9 cellular contexts compared by ENCODE assay signal in the genomic region with DNA sequence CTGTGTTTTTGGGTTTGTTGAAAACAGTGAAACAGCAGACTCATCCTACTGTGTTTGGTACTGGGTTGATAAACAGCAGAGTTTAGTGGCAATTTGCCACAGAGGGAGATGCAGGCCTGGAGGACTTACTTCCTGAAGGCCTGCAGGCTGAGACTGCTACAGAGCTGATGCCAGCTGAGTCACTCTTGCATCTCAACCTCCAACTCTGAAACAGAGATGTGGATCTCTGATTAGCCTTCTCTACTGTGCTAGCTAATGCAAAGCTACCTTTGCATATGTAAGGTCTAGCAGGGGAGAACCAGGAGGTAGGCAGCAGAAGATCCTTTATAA. TPM values are rescaled to one million over a fixed set of nuclear protein-coding genes. Genes with fewer than 3 reads are reported as not detected.
DNase-seq lines count a peak whose midpoint lies in the region; ATAC-seq, FAIRE-seq and TF ChIP-seq lines count a peak whose summit lies in the region.
"Had no signal": no experiment of that assay in that cellular context is flagged by ENCODE, and none has a peak within 500 bp of the region (broad histone marks: within the 10 kb centered on the region; RNA-seq: fewer than 3 reads in every experiment).

No MANE protein-coding gene starts in this region.

- TF ChIP-seq RAD21 in HepG2 (CRISPR knock-in tag; IDR thresholded peaks at IDR 0.05) = no peak

- intact Hi-C loops in HepG2 (cut with micrococcal nuclease; ENCODE audit: unreplicated experiment) = no loop called here

- no peaks in the 10 kb centered on the region for H3K9me3 ChIP-seq in HepG2 (ENCODE audit: low read length)
- H3K9me3 ChIP-seq: BLaER1 treated with 17β-estradiol and CSF1 and Interleukin-3, amounts not matched to agents 10 nM and 100 nM had no signal

- no peak overlapping the region for H3K27ac ChIP-seq in HepG2 (ENCODE audit: extremely low read length, insufficient read depth, low read length)

- BruUV-seq in HepG2 (replicated peaks; lab: Mats Ljungman, UMichigan) = no TSS peak

- TF ChIP-seq CTCF in astrocyte of the spinal cord (IDR thresholded peaks at IDR 0.05; ENCODE audit: low read depth, low read length) (no peak), HepG2 (CRISPR knock-in tag; IDR thresholded peaks at IDR 0.05) (no peak)

- no peaks in the 10 kb centered on the region; a peak in 1 of 5 replicates for H3K36me3 ChIP-seq in HepG2 (replicated peaks in 1 of 2; ENCODE audit: control insufficient read depth in 1 of 2, insufficient read depth in 2 of 2, low read length in 2 of 2)

- ATAC-seq in HepG2 = no peak
- no peak for ATAC-seq in GM18505 (IDR thresholded peaks at IDR 0.05; ENCODE audit: unreplicated experiment)
- no peak for ATAC-seq in GM18520 (IDR thresholded peaks at IDR 0.05; ENCODE audit: unreplicated experiment)

- POLR2A ChIA-PET in HepG2 (lab: Yijun Ruan, JAX) = no interaction called here

- CTCF ChIA-PET in HepG2 (lab: Yijun Ruan, JAX; ENCODE audit: low intra/inter-chr PET ratio, low total read pairs) = no interaction called here

- H3K4me2 ChIP-seq in HepG2 (ENCODE audit: low read depth, low read length) = no peak overlapping the region

- in situ Hi-C loops in astrocyte of the spinal cord (cut with HindIII; ENCODE audit: low sequenced_read_pairs) (no loop called here), HepG2 (cut with HindIII; ENCODE audit: extremely low pct_ligation_motif_present, low pct_unique_long_range_greater_than_20kb) (no loop called here)

- TF ChIP-seq POLR2A in HepG2 (IDR thresholded peaks at IDR 0.05; ENCODE audit: insufficient read depth in 1 of 2, low read depth in 2 of 2, low read length in 2 of 2) (no peak), GM18505 (IDR thresholded peaks at IDR 0.05; ENCODE audit: borderline replicate concordance, extremely low read depth, insufficient read depth, insufficient read length) (no peak)

- peaks cover 17% of the 10 kb centered on the region for H3K4me1 ChIP-seq in HepG2 (ENCODE audit: insufficient read depth, low read length)

- no peak overlapping the region for H2AFZ ChIP-seq in HepG2 (ENCODE audit: low read length)

- H3K9ac ChIP-seq in HepG2 (ENCODE audit: insufficient read depth, low read depth, low read length) = no peak overlapping the region

- no peaks in the 10 kb centered on the region for H3K27me3 ChIP-seq in HepG2 (ENCODE audit: control insufficient read depth in 1 of 2, insufficient read depth in 2 of 2, low read length in 2 of 2)
- H3K27me3 ChIP-seq: BLaER1 treated with 17β-estradiol and CSF1 and Interleukin-3, amounts not matched to agents 10 nM and 100 nM had no signal

- DNase-seq in NCI-H2227 (lab: John Stamatoyannopoulos, UW; ENCODE audit: unreplicated experiment) (peak; percentile 5), NCI-H2227 treated with DMSO at 0.1 percent for 48 hours (lab: John Stamatoyannopoulos, UW) (no peak), MV-4-11 (lab: John Stamatoyannopoulos, UW) (peak; percentile 52), astrocyte of the spinal cord (ENCODE audit: low read depth, low spot score) (peak; percentile 89), HepG2 (ENCODE audit: low spot score) (no peak), mesenteric fat pad (ENCODE audit: low spot score) (no peak)

- TF ChIP-seq EP300 in HepG2 (IDR thresholded peaks at IDR 0.05; ENCODE audit: low read depth in 2 of 2, low read length in 2 of 2) = no peak
- no peak for TF ChIP-seq EP300 in HepG2 (CRISPR knock-in tag; IDR thresholded peaks at IDR 0.05; ENCODE audit: borderline replicate concordance)

- H4K20me1 ChIP-seq in HepG2 (ENCODE audit: insufficient read depth, low read length) = no peaks in the 10 kb centered on the region

- FAIRE-seq in HepG2 (lab: Jason Lieb, UNC) = no peak

- no peaks in the 10 kb centered on the region for H3K79me2 ChIP-seq in HepG2 (ENCODE audit: insufficient read depth, low read length)

- H3K4me3 ChIP-seq in astrocyte of the spinal cord (ENCODE audit: low read depth, low read length) = no peak overlapping the region
- no peak overlapping the region for H3K4me3 ChIP-seq in HepG2 (replicated peaks in 1 of 3; ENCODE audit: insufficient read depth in 1 of 3, low read depth in 2 of 3, low read length in 3 of 3)
- H3K4me3 ChIP-seq: BLaER1 treated with 17β-estradiol and CSF1 and Interleukin-3, amounts not matched to agents 10 nM and 100 nM had no signal

TF ChIP-seq in HepG2, 621 proteins besides CTCF, POLR2A, EP300 and RAD21 (continues in another document):
- TF ChIP-seq FOSL2 (CRISPR knock-in tag; IDR thresholded peaks at IDR 0.05) = 0 out of 2 replicates have a peak, but pooled peaks have one; percentile 9

RNA-seq across cellular contexts. Expression of a gene that starts 14.3 kb away (rescaled TPM):
- total RNA-seq in HepG2 (2016; rRNA removed; fragmentation: Illumina TruSeq; extraction: Trizol) = 320 and 408 TPM in 2 replicates
- total RNA-seq in HepG2 (2016; cell fraction: cytosol; rRNA removed; fragmentation: Illumina TruSeq; extraction: Trizol; ENCODE audit: low read depth) = 159 and 171 TPM in 2 replicates
- 349 and 437 TPM in 2 replicates for total RNA-seq in HepG2 (2016; cell fraction: insoluble cytoplasmic fraction; rRNA removed; fragmentation: Illumina TruSeq; extraction: Trizol)
- total RNA-seq in HepG2 (2016; cell fraction: membrane; rRNA removed; fragmentation: Illumina TruSeq; extraction: Trizol) = 200 and 226 TPM in 2 replicates
- total RNA-seq in HepG2 (2016; cell fraction: nucleus; rRNA removed; fragmentation: Illumina TruSeq; extraction: Trizol) = 118 TPM in 2 replicates
- 209 and 260 TPM in 2 replicates for polyA plus RNA-seq in HepG2 (2011; rRNA removed)
- 224 and 232 TPM in 2 replicates for polyA plus RNA-seq in HepG2 (2011; cell fraction: cytosol; rRNA removed)
- polyA plus RNA-seq in HepG2 (2011; cell fraction: nucleus; rRNA removed) = 34.3 and 48.4 TPM in 2 replicates
- 196 and 279 TPM in 2 replicates for polyA plus RNA-seq in HepG2 (2012)
- polyA plus RNA-seq in HepG2 (2016; cell fraction: cytosol; fragmentation: Illumina TruSeq; extraction: Trizol; ENCODE audit: low read depth) = 199 and 242 TPM in 2 replicates
- polyA plus RNA-seq in HepG2 (2016; cell fraction: insoluble cytoplasmic fraction; fragmentation: Illumina TruSeq; extraction: Trizol; ENCODE audit: low read depth) = 446 and 519 TPM in 2 replicates
- 199 and 264 TPM in 2 replicates for polyA plus RNA-seq in HepG2 (2016; cell fraction: membrane; fragmentation: Illumina TruSeq; extraction: Trizol; ENCODE audit: low read depth)
- 242 and 264 TPM in 2 replicates for polyA plus RNA-seq in HepG2 (2016; cell fraction: nucleus; fragmentation: Illumina TruSeq; extraction: Trizol; ENCODE audit: insufficient read depth, low read depth)
- polyA minus RNA-seq in HepG2 (2011; rRNA and poly(A)+ RNA removed; ENCODE audit: low replicate concordance) = 36.3 and 59.5 TPM in 2 replicates
- polyA minus RNA-seq in HepG2 (2011; cell fraction: cytosol; rRNA and poly(A)+ RNA removed) = 41.8 and 56.3 TPM in 2 replicates
- 17.0 and 20.9 TPM in 2 replicates for polyA minus RNA-seq in HepG2 (2011; cell fraction: nucleus; rRNA and poly(A)+ RNA removed)
- total RNA-seq in mesenteric fat pad = 182 TPM

RNA-seq across cellular contexts. Expression of a gene that starts 20.6 kb away (rescaled TPM):
- total RNA-seq in HepG2 (2016; rRNA removed; fragmentation: Illumina TruSeq; extraction: Trizol) (20.0 and 26.2 TPM in 2 replicates), mesenteric fat pad (43.6 TPM)
- 8.0 and 8.6 TPM in 2 replicates for total RNA-seq in HepG2 (2016; cell fraction: cytosol; rRNA removed; fragmentation: Illumina TruSeq; extraction: Trizol; ENCODE audit: low read depth)
- 19.8 and 22.3 TPM in 2 replicates for total RNA-seq in HepG2 (2016; cell fraction: insoluble cytoplasmic fraction; rRNA removed; fragmentation: Illumina TruSeq; extraction: Trizol)
- 9.8 and 12.0 TPM in 2 replicates for total RNA-seq in HepG2 (2016; cell fraction: membrane; rRNA removed; fragmentation: Illumina TruSeq; extraction: Trizol)
- 62.9 and 67.9 TPM in 2 replicates for total RNA-seq in HepG2 (2016; cell fraction: nucleus; rRNA removed; fragmentation: Illumina TruSeq; extraction: Trizol)
- 12.4 and 12.7 TPM in 2 replicates for polyA plus RNA-seq in HepG2 (2011; rRNA removed)
- polyA plus RNA-seq in HepG2 (2011; cell fraction: cytosol; rRNA removed) = 9.4 and 11.0 TPM in 2 replicates
- polyA plus RNA-seq in HepG2 (2011; cell fraction: nucleus; rRNA removed) = 53.6 and 54.8 TPM in 2 replicates
- 18.6 and 21.2 TPM in 2 replicates for polyA plus RNA-seq in HepG2 (2012)
- polyA plus RNA-seq in HepG2 (2016; cell fraction: cytosol; fragmentation: Illumina TruSeq; extraction: Trizol; ENCODE audit: low read depth) = 1.8 and 2.3 TPM in 2 replicates
- polyA plus RNA-seq in HepG2 (2016; cell fraction: insoluble cytoplasmic fraction; fragmentation: Illumina TruSeq; extraction: Trizol; ENCODE audit: low read depth) = 14.1 and 14.7 TPM in 2 replicates
- polyA plus RNA-seq in HepG2 (2016; cell fraction: membrane; fragmentation: Illumina TruSeq; extraction: Trizol; ENCODE audit: low read depth) = 3.7 and 4.5 TPM in 2 replicates
- 53.1 and 68.2 TPM in 2 replicates for polyA plus RNA-seq in HepG2 (2016; cell fraction: nucleus; fragmentation: Illumina TruSeq; extraction: Trizol; ENCODE audit: insufficient read depth, low read depth)
- 54.0 and 71.0 TPM in 2 replicates for polyA minus RNA-seq in HepG2 (2011; rRNA and poly(A)+ RNA removed; ENCODE audit: low replicate concordance)
- 31.2 and 32.9 TPM in 2 replicates for polyA minus RNA-seq in HepG2 (2011; cell fraction: cytosol; rRNA and poly(A)+ RNA removed)
- polyA minus RNA-seq in HepG2 (2011; cell fraction: nucleus; rRNA and poly(A)+ RNA removed) = 121 and 138 TPM in 2 replicates

RNA-seq across cellular contexts. Expression of a gene that starts 56.3 kb away (rescaled TPM):
- 24.8 and 32.7 TPM in 2 replicates for total RNA-seq in HepG2 (2016; rRNA removed; fragmentation: Illumina TruSeq; extraction: Trizol)
- 9.0 and 10.7 TPM in 2 replicates for total RNA-seq in HepG2 (2016; cell fraction: cytosol; rRNA removed; fragmentation: Illumina TruSeq; extraction: Trizol; ENCODE audit: low read depth)
- total RNA-seq in HepG2 (2016; cell fraction: insoluble cytoplasmic fraction; rRNA removed; fragmentation: Illumina TruSeq; extraction: Trizol) = 24.4 and 32.2 TPM in 2 replicates
- total RNA-seq in HepG2 (2016; cell fraction: membrane; rRNA removed; fragmentation: Illumina TruSeq; extraction: Trizol) = 8.6 and 10.2 TPM in 2 replicates
- 51.5 and 55.7 TPM in 2 replicates for total RNA-seq in HepG2 (2016; cell fraction: nucleus; rRNA removed; fragmentation: Illumina TruSeq; extraction: Trizol)
- 14.7 and 15.1 TPM in 2 replicates for polyA plus RNA-seq in HepG2 (2011; rRNA removed)
- polyA plus RNA-seq in HepG2 (2011; cell fraction: cytosol; rRNA removed) = 6.3 and 10.9 TPM in 2 replicates
- 22.7 and 27.7 TPM in 2 replicates for polyA plus RNA-seq in HepG2 (2011; cell fraction: nucleus; rRNA removed)
- 14.2 and 17.5 TPM in 2 replicates for polyA plus RNA-seq in HepG2 (2012)
- polyA plus RNA-seq in HepG2 (2016; cell fraction: cytosol; fragmentation: Illumina TruSeq; extraction: Trizol; ENCODE audit: low read depth) = 10.2 and 10.9 TPM in 2 replicates
- polyA plus RNA-seq in HepG2 (2016; cell fraction: insoluble cytoplasmic fraction; fragmentation: Illumina TruSeq; extraction: Trizol; ENCODE audit: low read depth) = 14.3 and 15.0 TPM in 2 replicates
- 2.3 and 3.4 TPM in 2 replicates for polyA plus RNA-seq in HepG2 (2016; cell fraction: membrane; fragmentation: Illumina TruSeq; extraction: Trizol; ENCODE audit: low read depth)
- 56.7 and 57.0 TPM in 2 replicates for polyA plus RNA-seq in HepG2 (2016; cell fraction: nucleus; fragmentation: Illumina TruSeq; extraction: Trizol; ENCODE audit: insufficient read depth, low read depth)
- polyA minus RNA-seq in HepG2 (2011; rRNA and poly(A)+ RNA removed; ENCODE audit: low replicate concordance) = 20.3 and 25.5 TPM in 2 replicates
- polyA minus RNA-seq in HepG2 (2011; cell fraction: cytosol; rRNA and poly(A)+ RNA removed) = 21.0 and 25.3 TPM in 2 replicates
- 25.1 and 32.6 TPM in 2 replicates for polyA minus RNA-seq in HepG2 (2011; cell fraction: nucleus; rRNA and poly(A)+ RNA removed)
- total RNA-seq in mesenteric fat pad = 39.3 TPM

Comparison
In these comparisons a context has a peak if more than half of its experiments do, and no peak if none do; other contexts are left out.
1. DNase-seq: peak in NCI-H2227 (single experiment), MV-4-11 (single experiment) and astrocyte of the spinal cord (single experiment); none in NCI-H2227 treated with DMSO at 0.1 percent for 48 hours (single experiment), HepG2 (single experiment) and mesenteric fat pad (single experiment).